7 cellular contexts compared by ENCODE assay signal in genomic region chr2:100984892-100985307, GRCh38. TPM values are rescaled to one million over a fixed set of nuclear protein-coding genes. Genes with fewer than 3 reads are reported as not detected.
DNase-seq lines count a peak whose midpoint lies in the region; TF ChIP-seq lines count a peak whose summit lies in the region.

No MANE protein-coding gene starts in this region.

- no peak overlapping the region for H2BK5ac ChIP-seq in neuronal stem cell (ENCODE audit: low read length)

- no peak overlapping the region for H3K4me2 ChIP-seq in neuronal stem cell (ENCODE audit: insufficient read depth, low read length, poor library complexity, severe bottlenecking)

- H3K4me3 ChIP-seq in GM12875 (ENCODE audit: low read depth, low read length) (no peak overlapping the region), fibroblast of villous mesenchyme (ENCODE audit: low read depth, low read length) (no peak overlapping the region), neuronal stem cell (ENCODE audit: low read length in 2 of 2) (no peak overlapping the region)

- no peak overlapping the region for H3K27ac ChIP-seq in neuronal stem cell (replicated peaks; ENCODE audit: low read length)

- H2AK5ac ChIP-seq in neuronal stem cell (ENCODE audit: low read depth, low read length) = no peak overlapping the region

- H3K23ac ChIP-seq in neuronal stem cell (ENCODE audit: low read depth, low read length, poor library complexity) = no peak overlapping the region

- no peak overlapping the region for H2BK15ac ChIP-seq in neuronal stem cell (ENCODE audit: low read length)

- H3K9me3 ChIP-seq in neuronal stem cell (replicated peaks in 1 of 2; ENCODE audit: control insufficient read depth in 2 of 2, insufficient read depth in 1 of 2, low read depth in 1 of 2, low read length in 2 of 2) = no peaks in the 10 kb centered on the region

- no peak overlapping the region for H3K4ac ChIP-seq in neuronal stem cell (ENCODE audit: low read length)

- H3K36me3 ChIP-seq in neuronal stem cell (replicated peaks in 1 of 2; ENCODE audit: control insufficient read depth in 2 of 2, insufficient read depth in 2 of 2, low read length in 2 of 2) = no peaks in the 10 kb centered on the region

- H3K14ac ChIP-seq in neuronal stem cell (ENCODE audit: low read length) = no peak overlapping the region

- H3K79me1 ChIP-seq in neuronal stem cell (ENCODE audit: low read depth, low read length) = no peaks in the 10 kb centered on the region

- H2AFZ ChIP-seq in neuronal stem cell (ENCODE audit: low read length) = no peak overlapping the region

- DNase-seq in HT1080 (ENCODE audit: low read depth) (peak; percentile 63), RPMI8226 (peak; percentile 79), fibroblast of villous mesenchyme (ENCODE audit: low read depth) (peak; percentile 78), neuronal stem cell (ENCODE audit: low spot score) (peak; percentile 69), superior temporal gyrus (ENCODE audit: extremely low spot score) (peak; percentile 80)
- DNase-seq in activated T-helper 1 cell treated with anti-CD3 and anti-CD28 coated beads, Interleukin-2, amount 50 U/mL, for 16 hours (ENCODE audit: low read depth in 1 of 2, low spot score in 1 of 2) = peak; percentile 54 to 59

- H4K8ac ChIP-seq in neuronal stem cell (ENCODE audit: low read depth, low read length) = no peak overlapping the region

- H2BK120ac ChIP-seq in neuronal stem cell (ENCODE audit: low read depth, low read length) = no peak overlapping the region

- no peak overlapping the region for H3K18ac ChIP-seq in neuronal stem cell (ENCODE audit: low read length)

- no peak overlapping the region for H2BK12ac ChIP-seq in neuronal stem cell (ENCODE audit: low read length)

- TF ChIP-seq CTCF in GM12875 (IDR thresholded peaks at IDR 0.05; ENCODE audit: borderline replicate concordance, insufficient read depth, low read depth, low read length) (peak; percentile 93), fibroblast of villous mesenchyme (IDR thresholded peaks at IDR 0.05; ENCODE audit: insufficient read depth, low read depth, low read length) (peak; percentile 85)

- H4K91ac ChIP-seq in neuronal stem cell (ENCODE audit: low read depth, low read length, poor library complexity) = no peak overlapping the region

- no CpG with 5 or more reads among the region's 7 CpGs for WGBS in neuronal stem cell (ENCODE audit: extremely low coverage in 2 of 2, insufficient read length in 2 of 2, insufficient replicate concordance in 1 of 2), 2 donors

- H3K4me1 ChIP-seq in neuronal stem cell (ENCODE audit: control insufficient read depth in 2 of 2, insufficient read depth in 1 of 2, low read depth in 1 of 2, low read length in 2 of 2) = peaks cover 12 to 18% of the 10 kb centered on the region in 2 donors

- peaks cover 0 to 8% (median 0%) of the 10 kb centered on the region in 3 experiments for H3K27me3 ChIP-seq in neuronal stem cell (ENCODE audit: control insufficient read depth in 3 of 3, insufficient read depth in 3 of 3, low read depth in 1 of 3, low read length in 3 of 3)

- H3K9ac ChIP-seq in neuronal stem cell (ENCODE audit: low read depth, low read length, poor library complexity) = no peak overlapping the region

RNA-seq across cellular contexts. Expression of gene RPL31, which starts 17.2 kb away (rescaled TPM):
- total RNA-seq in HT1080 (2014; rRNA removed; shearing (Covaris generic)) = 2,115 and 2,507 TPM in 2 replicates
- 1,866 and 1,935 TPM in 2 replicates for polyA plus RNA-seq in HT1080 (2015; cell fraction: cytosol; rRNA removed)
- polyA plus RNA-seq in HT1080 (2015; cell fraction: nucleus; rRNA removed) = 585 and 588 TPM in 2 replicates
- 672 and 815 TPM in 2 replicates for total RNA-seq in fibroblast of villous mesenchyme
- polyA plus RNA-seq in neuronal stem cell (2013, experiment 1 of 2) = 2,267 TPM
- polyA plus RNA-seq in neuronal stem cell (2013, experiment 2 of 2) = 2,302 TPM
